1 cellular context compared by ENCODE assay signal in genomic region chr7:102938679-102939078, GRCh38.
TF ChIP-seq lines count a peak whose summit lies in the region.

No MANE protein-coding gene starts in this region.

TF ChIP-seq in H1, 55 proteins besides CTCF, POLR2A, EP300 and RAD21:
- TF ChIP-seq ATF2 (IDR thresholded peaks at IDR 0.05; ENCODE audit: low read length) (no peak), RBBP5 (IDR thresholded peaks at IDR 0.05; ENCODE audit: borderline replicate concordance, low read depth, low read length) (no peak), RXRA (IDR thresholded peaks at IDR 0.05; ENCODE audit: insufficient read depth, low read depth, low read length) (no peak), KDM4A (IDR thresholded peaks at IDR 0.05; ENCODE audit: low read depth, low read length, severe bottlenecking) (no peak), ZNF274 (IDR thresholded peaks at IDR 0.05; ENCODE audit: borderline replicate concordance, extremely low read depth, low read length) (no peak), TBP (IDR thresholded peaks at IDR 0.05; ENCODE audit: low read depth, low read length) (no peak), FOSL1 (IDR thresholded peaks at IDR 0.05; ENCODE audit: insufficient read depth, low read depth, low read length) (no peak), SAP30 (IDR thresholded peaks at IDR 0.05; ENCODE audit: insufficient read depth, insufficient replicate concordance, low read length) (no peak), CREB1 (IDR thresholded peaks at IDR 0.05) (no peak), GABPA (IDR thresholded peaks at IDR 0.05; ENCODE audit: borderline replicate concordance, insufficient read depth, low read length) (no peak), NANOG (IDR thresholded peaks at IDR 0.05; ENCODE audit: insufficient read depth, low read depth, low read length, poor library complexity, severe bottlenecking) (no peak)
